In the genomic region with DNA sequence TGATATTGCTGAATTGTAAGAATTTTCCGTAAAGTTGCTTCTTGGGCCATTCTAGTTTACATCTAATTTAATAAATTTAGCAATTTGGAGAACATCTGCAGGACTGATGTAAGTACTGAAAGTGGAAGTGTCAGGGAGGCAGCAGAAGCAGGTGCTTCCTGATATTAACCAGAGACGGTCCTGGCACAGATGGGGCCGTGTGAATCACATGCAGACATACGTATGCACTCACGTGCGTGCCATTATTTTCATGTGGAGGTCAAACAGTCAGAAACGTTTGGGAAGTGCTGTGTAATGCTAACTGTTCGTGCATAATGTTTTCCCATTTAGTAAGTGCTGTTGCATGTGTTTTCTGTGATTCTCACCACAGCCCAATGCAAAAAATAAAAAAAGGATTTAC, we compare ENCODE assay signal across 8 cellular contexts.
DNase-seq lines count a peak whose midpoint lies in the region; ATAC-seq lines count a peak whose summit lies in the region.

No MANE protein-coding gene starts in this region.

- ATAC-seq in GM18870 (IDR thresholded peaks at IDR 0.05; ENCODE audit: unreplicated experiment) (peak; percentile 83), HG03045 (IDR thresholded peaks at IDR 0.05; ENCODE audit: unreplicated experiment) (peak; percentile 89)

- no peaks in the 10 kb centered on the region for H3K27me3 Mint-ChIP-seq in activated naive CD4-positive, alpha-beta T cell treated with anti-CD3 and anti-CD28 coated beads for 36 hours (ENCODE audit: low read depth)

- DNase-seq in SIG-M5 treated with dmso at 0.1 percent for 504 hours (lab: John Stamatoyannopoulos, UW; ENCODE audit: unreplicated experiment) (peak; percentile 92), lung microvascular endothelial cell (ENCODE audit: low read depth in 2 of 2) (peak; percentile 100), NCI-H1048 (lab: John Stamatoyannopoulos, UW) (no peak), DMS53 (lab: John Stamatoyannopoulos, UW) (no peak)
- DNase-seq in activated naive CD4-positive, alpha-beta T cell treated with anti-CD3 and anti-CD28 coated beads for 36 hours, result peak; percentile 94
- peak; percentile 37 to 63 (median 56) for DNase-seq in stimulated activated naive CD4-positive, alpha-beta T cell (lab: John Stamatoyannopoulos, UW)

- intact Hi-C loops in activated naive CD4-positive, alpha-beta T cell treated with anti-CD3 and anti-CD28 coated beads for 36 hours (cut with micrococcal nuclease), result loop anchor here (1.0 to 5.0 kb wide), 9 partner anchors 17 to 306 kb away; a partner anchor contains a TSS

- peaks cover 2% of the 10 kb centered on the region for H3K9me3 Mint-ChIP-seq in activated naive CD4-positive, alpha-beta T cell treated with anti-CD3 and anti-CD28 coated beads for 36 hours

- H3K27ac Mint-ChIP-seq in activated naive CD4-positive, alpha-beta T cell treated with anti-CD3 and anti-CD28 coated beads for 36 hours, result peak overlapping the region; percentile 85

- peaks cover 89% of the 10 kb centered on the region for H3K4me1 Mint-ChIP-seq in activated naive CD4-positive, alpha-beta T cell treated with anti-CD3 and anti-CD28 coated beads for 36 hours (ENCODE audit: low read depth)

- peak overlapping the region; percentile 52 for H3K4me3 Mint-ChIP-seq in activated naive CD4-positive, alpha-beta T cell treated with anti-CD3 and anti-CD28 coated beads for 36 hours

- CTCF ChIA-PET in activated naive CD4-positive, alpha-beta T cell treated with anti-CD3 and anti-CD28 coated beads for 36 hours (lab: Charles Lee), result interaction anchor here (0.7 to 2.3 kb wide), 3 partner anchors 106 to 170 kb away, joined by 3 to 10 read pairs (median 3); no protein-coding TSS in a partner anchor

- peaks cover 22% of the 10 kb centered on the region for H3K36me3 Mint-ChIP-seq in activated naive CD4-positive, alpha-beta T cell treated with anti-CD3 and anti-CD28 coated beads for 36 hours (ENCODE audit: low read depth)

Comparison
In these comparisons a context has a peak if more than half of its experiments do, and no peak if none do; other contexts are left out.
1. DNase-seq: peak in SIG-M5 treated with dmso at 0.1 percent for 504 hours (single experiment), activated naive CD4-positive, alpha-beta T cell treated with anti-CD3 and anti-CD28 coated beads for 36 hours (single experiment), lung microvascular endothelial cell (2 of 2) and stimulated activated naive CD4-positive, alpha-beta T cell (6 of 6); none in NCI-H1048 (single experiment) and DMS53 (single experiment).